21 cellular contexts compared by ENCODE assay signal in genomic region chr4:173009129-173009823, GRCh38.
DNase-seq lines count a peak whose midpoint lies in the region; TF ChIP-seq lines count a peak whose summit lies in the region.
"Had no signal": no experiment of that assay in that cellular context is flagged by ENCODE, and none has a peak within 500 bp of the region (broad histone marks: within the 10 kb centered on the region; RNA-seq: fewer than 3 reads in every experiment).

No MANE protein-coding gene starts in this region.

- H3K4me3 Mint-ChIP-seq in immature natural killer cell, result no peak overlapping the region
- H3K4me3 Mint-ChIP-seq: CD4-positive, alpha-beta memory T cell; effector memory CD8-positive, alpha-beta T cell; HFFc6; stimulated activated naive CD8-positive, alpha-beta T cell treated with anti-CD3 and anti-CD28 coated beads, Interleukin-15, Interleukin-2, amounts not matched to agents 100 ng/mL and 50 ng/mL, for 24 hours had no signal

- peak overlapping the region in 7 of 11 experiments; percentile 26 to 77 (median 61); a peak in 12 of 22 replicates for H3K4me2 ChIP-seq in BLaER1 treated with 17β-estradiol and CSF1 and Interleukin-3, amounts not matched to agents 10 nM and 100 nM
- no peak overlapping the region for H3K4me2 ChIP-seq in fibroblast of lung (ENCODE audit: extremely low read depth, insufficient read depth, low read length)

- TF ChIP-seq EP300 in tibial nerve (IDR thresholded peaks at IDR 0.05), result no peak

- in situ Hi-C loops in SK-MEL-5 (cut with HindIII; ENCODE audit: low pct_unique_long_range_greater_than_20kb, low sequenced_read_pairs), result loop anchor here (25.0 kb wide), 1 partner anchor 253 kb away; no protein-coding TSS in a partner anchor

- H2AFZ ChIP-seq in fibroblast of lung (ENCODE audit: low read length), result no peak overlapping the region

- H3K27me3 Mint-ChIP-seq in immature natural killer cell (ENCODE audit: low read depth in 3 of 3), result peaks cover 0 to 3% (median 3%) of the 10 kb centered on the region in 3 donors
- H3K27me3 Mint-ChIP-seq: effector memory CD8-positive, alpha-beta T cell; progenitor cell of endocrine pancreas had no signal

- H3K4me1 ChIP-seq in BLaER1 treated with 17β-estradiol and CSF1 and Interleukin-3, amounts not matched to agents 10 nM and 100 nM, result peaks cover 8 to 35% (median 24%) of the 10 kb centered on the region in 10 experiments
- H3K4me1 ChIP-seq in HEK293 (ENCODE audit: control insufficient read depth, insufficient read depth, low read length) (no peaks in the 10 kb centered on the region), fibroblast of lung (ENCODE audit: control insufficient read depth, extremely low read depth, insufficient read depth, low read length) (peaks cover 3% of the 10 kb centered on the region), tibial nerve (peaks cover 0 to 3% (median 0%) of the 10 kb centered on the region in 4 donors)

- peak overlapping the region in 5 of 11 experiments; percentile 24 to 72 (median 47); a peak in 7 of 22 replicates for H3K27ac ChIP-seq in BLaER1 treated with 17β-estradiol and CSF1 and Interleukin-3, amounts not matched to agents 10 nM and 100 nM
- H3K27ac ChIP-seq in HEK293 (ENCODE audit: extremely low read depth, low read depth, low read length) (no peak overlapping the region), fibroblast of lung (ENCODE audit: insufficient read depth, low read length) (no peak overlapping the region), tibial nerve (no peak overlapping the region)
- H3K27ac ChIP-seq: heart right ventricle, skin epidermis, transverse colon had no signal

- no peaks in the 10 kb centered on the region for H3K36me3 ChIP-seq in BLaER1 treated with 17β-estradiol and CSF1 and Interleukin-3, amounts not matched to agents 10 nM and 100 nM
- H3K36me3 ChIP-seq in HEK293 (ENCODE audit: control insufficient read depth in 2 of 2, insufficient read depth in 1 of 2, low read length in 2 of 2) (no peaks in the 10 kb centered on the region), fibroblast of lung (ENCODE audit: control insufficient read depth, insufficient read depth, low read length) (no peaks in the 10 kb centered on the region), tibial nerve (no peaks in the 10 kb centered on the region)
- H3K36me3 ChIP-seq: heart right ventricle, transverse colon had no signal

- DNase-seq in SK-MEL-5 (ENCODE audit: low read depth, low spot score) (peak; percentile 8), fibroblast of lung (ENCODE audit: low read depth in 2 of 2) (peak; percentile 39 to 66), immature natural killer cell (no peak), tibial nerve (ENCODE audit: low spot score in 2 of 2) (no peak), MV-4-11 (lab: John Stamatoyannopoulos, UW) (no peak)
- DNase-seq in stimulated activated CD4-positive, alpha-beta T cell treated with anti-CD3 and anti-CD28 coated beads, Interleukin-2, amount 100 ng/mL, for 48 hours, result no peak
- DNase-seq: activated CD4-positive, alpha-beta T cell treated with anti-CD3 and anti-CD28 coated beads for 1 hour; activated naive CD4-positive, alpha-beta T cell treated with anti-CD3 and anti-CD28 coated beads, Interleukin-2, amount 50 U/mL, for 16 hours; CD4-positive, alpha-beta memory T cell; effector memory CD8-positive, alpha-beta T cell; heart right ventricle; HFFc6; MM.1S; NCI-H187; NCI-H446; transverse colon had no signal

- H3K4me1 Mint-ChIP-seq in immature natural killer cell, result no peaks in the 10 kb centered on the region

- no peak for TF ChIP-seq POLR2A in tibial nerve (IDR thresholded peaks at IDR 0.05)

- no peaks in the 10 kb centered on the region for H4K20me1 ChIP-seq in BLaER1 treated with 17β-estradiol and CSF1 and Interleukin-3, amounts not matched to agents 10 nM and 100 nM
- H4K20me1 ChIP-seq in fibroblast of lung (ENCODE audit: control insufficient read depth, extremely low read depth, insufficient read depth, low read length), result no peaks in the 10 kb centered on the region

- 85 to 91% methylated on average over 7 of the region's 7 CpGs for WGBS in tibial nerve, 2 donors

- H3K27ac Mint-ChIP-seq in immature natural killer cell, result no peak overlapping the region
- H3K27ac Mint-ChIP-seq: CD4-positive, alpha-beta memory T cell; effector memory CD8-positive, alpha-beta T cell; HFFc6; progenitor cell of endocrine pancreas; stimulated activated naive CD8-positive, alpha-beta T cell treated with anti-CD3 and anti-CD28 coated beads, Interleukin-15, Interleukin-2, amounts not matched to agents 100 ng/mL and 50 ng/mL, for 24 hours had no signal

- 0 out of 22 replicates have a peak overlapping the region, but pooled peaks of 1 of the 11 experiments have one; percentile 1 for H3K9ac ChIP-seq in BLaER1 treated with 17β-estradiol and CSF1 and Interleukin-3, amounts not matched to agents 10 nM and 100 nM
- H3K9ac ChIP-seq in fibroblast of lung (ENCODE audit: insufficient read depth, low read length), result no peak overlapping the region

- POLR2A ChIA-PET in HEK293 (lab: Yijun Ruan, JAX), result no interaction called here

- peaks cover 0 to 1% (median 0%) of the 10 kb centered on the region in 6 donors for H3K9me3 Mint-ChIP-seq in immature natural killer cell
- H3K9me3 Mint-ChIP-seq: CD4-positive, alpha-beta memory T cell; effector memory CD8-positive, alpha-beta T cell; HFFc6; stimulated activated naive CD8-positive, alpha-beta T cell treated with anti-CD3 and anti-CD28 coated beads, Interleukin-15, Interleukin-2, amounts not matched to agents 100 ng/mL and 50 ng/mL, for 24 hours had no signal

- no peaks in the 10 kb centered on the region for H3K79me2 ChIP-seq in fibroblast of lung (ENCODE audit: control insufficient read depth, insufficient read depth, low read length)

- TF ChIP-seq CTCF in HEK293 (tag by site-specific recombination; IDR thresholded peaks at IDR 0.05) (no peak), fibroblast of lung (conservative IDR thresholded peaks at IDR 0.05 in 1 of 2, IDR thresholded peaks at IDR 0.05 in 1 of 2; ENCODE audit: low read depth in 1 of 2, low read length in 2 of 2) (no peak), tibial nerve (IDR thresholded peaks at IDR 0.05) (no peak)

- H3K4me3 ChIP-seq in BLaER1 treated with 17β-estradiol and CSF1 and Interleukin-3, amounts not matched to agents 10 nM and 100 nM, result no peak overlapping the region
- H3K4me3 ChIP-seq in HEK293 (ENCODE audit: low read depth, low read length) (no peak overlapping the region), fibroblast of lung (replicated peaks in 1 of 4; ENCODE audit: control extremely low read depth in 1 of 4, insufficient read depth in 1 of 4, low read depth in 3 of 4, low read length in 4 of 4) (no peak overlapping the region), tibial nerve (no peak overlapping the region)
- H3K4me3 ChIP-seq: heart right ventricle, skin epidermis, transverse colon had no signal

- H3K9me3 ChIP-seq in BLaER1 treated with 17β-estradiol and CSF1 and Interleukin-3, amounts not matched to agents 10 nM and 100 nM (replicated peaks in 1 of 11), result no peaks in the 10 kb centered on the region
- no peaks in the 10 kb centered on the region for H3K9me3 ChIP-seq in HEK293 (ENCODE audit: control insufficient read depth, insufficient read depth, low read depth, low read length)
- no peaks in the 10 kb centered on the region for H3K9me3 ChIP-seq in fibroblast of lung (ENCODE audit: control insufficient read depth, insufficient read depth, low read depth, low read length)
- no peaks in the 10 kb centered on the region for H3K9me3 ChIP-seq in tibial nerve
- H3K9me3 ChIP-seq: heart right ventricle, transverse colon had no signal

- no peaks in the 10 kb centered on the region for H3K27me3 ChIP-seq in BLaER1 treated with 17β-estradiol and CSF1 and Interleukin-3, amounts not matched to agents 10 nM and 100 nM
- peaks cover 5% of the 10 kb centered on the region for H3K27me3 ChIP-seq in fibroblast of lung (ENCODE audit: control insufficient read depth, insufficient read depth, low read length)
- no peaks in the 10 kb centered on the region for H3K27me3 ChIP-seq in tibial nerve
- H3K27me3 ChIP-seq: heart right ventricle, transverse colon had no signal

- no peaks in the 10 kb centered on the region for H3K36me3 Mint-ChIP-seq in immature natural killer cell
- H3K36me3 Mint-ChIP-seq: CD4-positive, alpha-beta memory T cell had no signal

- CTCF ChIA-PET in HEK293 (lab: Yijun Ruan, JAX), result no interaction called here

TF ChIP-seq in HEK293, 187 proteins besides CTCF, POLR2A, EP300 and RAD21 (continues in another document):
- no peak for TF ChIP-seq ZNF510 (tag by site-specific recombination; IDR thresholded peaks at IDR 0.05; ENCODE audit: insufficient replicate concordance)
- 0 out of 2 replicates have a peak, but pooled peaks have one; percentile 29 for TF ChIP-seq ZNF518A (tag by site-specific recombination; conservative IDR thresholded peaks at IDR 0.05; ENCODE audit: low read depth)

Comparison
In these comparisons a context has a peak if more than half of its experiments do, and no peak if none do; other contexts are left out.
1. DNase-seq: peak in SK-MEL-5 (single experiment) and fibroblast of lung (2 of 2); none in immature natural killer cell (0 of 3), tibial nerve (0 of 2), MV-4-11 (single experiment) and stimulated activated CD4-positive, alpha-beta T cell treated with anti-CD3 and anti-CD28 coated beads, Interleukin-2, amount 100 ng/mL, for 48 hours (0 of 2).